ENCODE assay signal across 27 cellular contexts in the genomic region with DNA sequence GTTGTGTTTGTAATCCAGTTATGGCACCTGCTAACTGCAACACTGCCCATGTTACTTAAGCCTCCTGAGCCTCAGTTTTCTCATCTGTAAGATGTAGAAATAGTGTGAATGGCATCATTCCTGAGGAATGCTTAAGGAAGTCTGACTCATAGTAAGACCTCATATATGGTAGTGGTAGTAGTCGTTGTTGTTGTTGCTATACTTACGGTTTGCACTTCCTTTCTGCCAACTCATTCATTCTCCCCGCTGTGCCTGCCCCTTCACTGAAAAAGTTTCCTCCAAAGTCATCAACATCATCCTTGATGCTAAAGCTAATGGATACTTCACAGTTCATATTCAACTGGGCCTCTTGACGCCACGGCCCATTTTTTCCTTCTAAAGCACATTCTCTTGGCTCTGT. TPM values are rescaled to one million over a fixed set of nuclear protein-coding genes. Genes with fewer than 3 reads are reported as not detected.
"Had no signal": no experiment of that assay in that cellular context is flagged by ENCODE, and none has a peak within 500 bp of the region (broad histone marks: within the 10 kb centered on the region; RNA-seq: fewer than 3 reads in every experiment).

No MANE protein-coding gene starts in this region.

- H3K9me3 ChIP-seq: esophagus squamous epithelium, left ventricle myocardium inferior, prostate gland, tibial artery had no signal

- H3K27me3 ChIP-seq: esophagus squamous epithelium, tibial artery had no signal

- H3K4me1 ChIP-seq: esophagus squamous epithelium, left ventricle myocardium inferior, prostate gland, tibial artery had no signal

- H3K9me3 Mint-ChIP-seq: activated CD4-positive, alpha-beta memory T cell treated with anti-CD3 and anti-CD28 coated beads, Interleukin-2, amount 10 ng/mL, durations not matched to agents 7 days and 5 days; activated T-cell treated with anti-CD3 and anti-CD28 coated beads, Interleukin-2, amount 50 U/mL, for 24 hours had no signal

- ATAC-seq: effector memory CD8-positive, alpha-beta T cell; naive thymus-derived CD4-positive, alpha-beta T cell; right cardiac atrium; stimulated activated naive CD8-positive, alpha-beta T cell treated with anti-CD3 and anti-CD28 coated beads, Interleukin-15, Interleukin-2, amounts not matched to agents 100 U/mL and 50 U/mL, for 24 hours; T-cell had no signal

- H3K27me3 Mint-ChIP-seq: activated CD4-positive, alpha-beta memory T cell treated with anti-CD3 and anti-CD28 coated beads, Interleukin-2, amount 10 ng/mL, durations not matched to agents 7 days and 5 days; effector memory CD8-positive, alpha-beta T cell; naive thymus-derived CD4-positive, alpha-beta T cell had no signal

- H3K4me3 Mint-ChIP-seq: activated CD4-positive, alpha-beta memory T cell treated with anti-CD3 and anti-CD28 coated beads, Interleukin-2, amount 10 ng/mL, durations not matched to agents 7 days and 5 days; activated naive CD4-positive, alpha-beta T cell treated with anti-CD3 and anti-CD28 coated beads for 36 hours; activated T-cell treated with anti-CD3 and anti-CD28 coated beads, Interleukin-2, amount 50 U/mL, for 24 hours; effector memory CD8-positive, alpha-beta T cell; naive thymus-derived CD4-positive, alpha-beta T cell; T-cell had no signal

- DNase-seq: activated CD4-positive, alpha-beta memory T cell treated with anti-CD3 and anti-CD28 coated beads, Interleukin-2, amount 10 ng/mL, durations not matched to agents 7 days and 5 days; activated CD4-positive, alpha-beta T cell treated with anti-CD3 and anti-CD28 coated beads for 48 hours; activated CD4-positive, CD25-positive, alpha-beta regulatory T cell; activated naive CD4-positive, alpha-beta T cell treated with anti-CD3 and anti-CD28 coated beads for 36 hours; activated T-cell treated with anti-CD3 and anti-CD28 coated beads, Interleukin-2, amount 50 U/mL, for 24 hours; anterior cingulate cortex; effector memory CD8-positive, alpha-beta T cell; esophagus squamous epithelium; foreskin fibroblast; hypothalamus; left ventricle myocardium inferior; naive thymus-derived CD4-positive, alpha-beta T cell; right cardiac atrium; stimulated activated naive CD8-positive, alpha-beta T cell treated with anti-CD3 and anti-CD28 coated beads, Interleukin-15, Interleukin-2, amounts not matched to agents 100 U/mL and 50 U/mL, for 24 hours; substantia nigra; T-cell; T-helper 9 cell; tibial artery had no signal

- H3K36me3 Mint-ChIP-seq: naive thymus-derived CD4-positive, alpha-beta T cell; T-cell had no signal

- H3K27ac Mint-ChIP-seq: activated CD4-positive, alpha-beta memory T cell treated with anti-CD3 and anti-CD28 coated beads, Interleukin-2, amount 10 ng/mL, durations not matched to agents 7 days and 5 days; activated naive CD4-positive, alpha-beta T cell treated with anti-CD3 and anti-CD28 coated beads for 36 hours; activated T-cell treated with anti-CD3 and anti-CD28 coated beads, Interleukin-2, amount 50 U/mL, for 24 hours; activated T-helper 2 cell treated with anti-CD3 and anti-CD28 coated beads, Interferon-gamma antibody, Interleukin-2, Interleukin-4, amounts not matched to agents 10 μg/mL and 5 μg/mL and 100 μg/mL, durations not matched to agents 14 hours and 24 hours and 36 hours; effector memory CD8-positive, alpha-beta T cell; naive thymus-derived CD4-positive, alpha-beta T cell; T-cell had no signal

- H3K36me3 ChIP-seq: esophagus squamous epithelium, left ventricle myocardium inferior, prostate gland, tibial artery had no signal

- H3K4me3 ChIP-seq: esophagus squamous epithelium, left ventricle myocardium inferior, prostate gland, skin epidermis, tibial artery had no signal

- H3K27ac ChIP-seq: esophagus squamous epithelium, left ventricle myocardium inferior, prostate gland, skin epidermis, tibial artery had no signal

- H3K4me1 Mint-ChIP-seq: activated CD4-positive, alpha-beta memory T cell treated with anti-CD3 and anti-CD28 coated beads, Interleukin-2, amount 10 ng/mL, durations not matched to agents 7 days and 5 days; naive thymus-derived CD4-positive, alpha-beta T cell; T-cell had no signal

RNA-seq across cellular contexts. Expression of a gene that starts 54.2 kb away (rescaled TPM):
- total RNA-seq: activated CD4-positive, alpha-beta memory T cell treated with anti-CD3 and anti-CD28 coated beads, Interleukin-2, amount 10 ng/mL, durations not matched to agents 7 days and 5 days; activated naive CD4-positive, alpha-beta T cell treated with anti-CD3 and anti-CD28 coated beads for 36 hours; activated T-helper 2 cell treated with anti-CD3 and anti-CD28 coated beads, Interferon-gamma antibody, Interleukin-2, Interleukin-4, amounts not matched to agents 10 μg/mL and 5 μg/mL and 100 μg/mL, durations not matched to agents 14 hours and 24 hours and 36 hours; cardiac septum; dermis microvascular lymphatic vessel endothelial cell; esophagus squamous epithelium; left ventricle myocardium inferior; mucosa of gallbladder; naive thymus-derived CD4-positive, alpha-beta T cell; osteocyte; right cardiac atrium; T-cell; urinary bladder had no signal
- polyA plus RNA-seq: keratinocyte; naive thymus-derived CD4-positive, alpha-beta T cell; right cardiac atrium; urinary bladder had no signal
